In the genomic region with DNA sequence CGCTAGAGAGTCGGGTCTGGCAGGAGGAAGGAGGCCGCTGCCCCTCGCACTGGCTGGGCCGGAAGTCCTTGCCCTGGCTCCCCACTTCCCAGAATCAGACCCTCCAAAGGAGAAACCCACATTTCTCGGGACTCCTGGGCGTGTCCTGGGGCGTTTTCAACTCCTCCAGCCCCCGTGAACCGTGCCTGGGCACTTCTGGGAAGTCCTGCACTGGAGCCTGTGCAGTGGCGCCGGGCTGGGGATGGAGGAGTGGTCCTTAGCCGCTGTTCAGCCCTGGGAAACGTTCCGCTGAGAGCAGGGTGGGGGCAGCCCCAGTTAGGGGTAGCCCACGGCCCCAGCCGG, we compare ENCODE assay signal across 1 cellular context.
TF ChIP-seq lines count a peak whose summit lies in the region.

No MANE protein-coding gene starts in this region.

TF ChIP-seq in HepG2, 621 proteins besides CTCF, POLR2A, EP300 and RAD21:
- TF ChIP-seq PAXIP1 (CRISPR knock-in tag; conservative IDR thresholded peaks at IDR 0.05) (no peak), NR2F2 (IDR thresholded peaks at IDR 0.05; ENCODE audit: borderline replicate concordance, low read depth) (no peak), HDAC6 (IDR thresholded peaks at IDR 0.05; ENCODE audit: low read depth, low read length) (no peak), SALL2 (CRISPR knock-in tag; IDR thresholded peaks at IDR 0.05) (no peak), TOE1 (CRISPR knock-in tag; IDR thresholded peaks at IDR 0.05) (no peak), ELK4 (CRISPR knock-in tag; IDR thresholded peaks at IDR 0.05; ENCODE audit: borderline replicate concordance) (no peak), ZNF337 (CRISPR knock-in tag; IDR thresholded peaks at IDR 0.05; ENCODE audit: borderline replicate concordance, low read depth) (no peak), BRD4 (CRISPR knock-in tag; IDR thresholded peaks at IDR 0.05) (no peak), KLF16 (CRISPR knock-in tag; IDR thresholded peaks at IDR 0.05) (no peak), ZNF282 (IDR thresholded peaks at IDR 0.05; ENCODE audit: partially characterized antibody) (no peak), ZNF235 (CRISPR knock-in tag; IDR thresholded peaks at IDR 0.05; ENCODE audit: borderline replicate concordance) (no peak), SKI (IDR thresholded peaks at IDR 0.05; ENCODE audit: partially characterized antibody) (no peak), GABPA (IDR thresholded peaks at IDR 0.05; ENCODE audit: low read depth, low read length) (no peak), GABPA (CRISPR knock-in tag; IDR thresholded peaks at IDR 0.05; ENCODE audit: low read depth) (no peak), ATF7-NPFF (CRISPR knock-in tag; IDR thresholded peaks at IDR 0.05; ENCODE audit: low read depth) (no peak), KLF6 (CRISPR knock-in tag; IDR thresholded peaks at IDR 0.05) (no peak)
- TF ChIP-seq, protein P1, sequence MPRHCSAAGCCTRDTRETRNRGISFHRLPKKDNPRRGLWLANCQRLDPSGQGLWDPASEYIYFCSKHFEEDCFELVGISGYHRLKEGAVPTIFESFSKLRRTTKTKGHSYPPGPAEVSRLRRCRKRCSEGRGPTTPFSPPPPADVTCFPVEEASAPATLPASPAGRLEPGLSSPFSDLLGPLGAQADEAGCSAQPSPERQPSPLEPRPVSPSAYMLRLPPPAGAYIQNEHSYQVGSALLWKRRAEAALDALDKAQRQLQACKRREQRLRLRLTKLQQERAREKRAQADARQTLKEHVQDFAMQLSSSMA (CRISPR knock-in tag; IDR thresholded peaks at IDR 0.05): no peak
TF ChIP-seq in HepG2: peak in this region for 0.
